ENCODE assay signal across 10 cellular contexts in genomic region chr7:131076711-131077170, GRCh38.
DNase-seq lines count a peak whose midpoint lies in the region; ATAC-seq and TF ChIP-seq lines count a peak whose summit lies in the region.
"Had no signal": no experiment of that assay in that cellular context is flagged by ENCODE, and none has a peak within 500 bp of the region (broad histone marks: within the 10 kb centered on the region; RNA-seq: fewer than 3 reads in every experiment).

No MANE protein-coding gene starts in this region.

- H3F3A ChIP-seq in SK-N-SH (replicated peaks; ENCODE audit: insufficient read depth) = peaks cover 42% of the 10 kb centered on the region

- intact Hi-C loops in prostate gland (cut with DNase I) = no loop called here

- TF ChIP-seq RAD21 in SK-N-SH (IDR thresholded peaks at IDR 0.05; ENCODE audit: low read length) = no peak

- H3K9ac ChIP-seq in SK-N-SH = peak overlapping the region; percentile 17; the same call in 1 of the 2 replicates
- H3K9ac ChIP-seq in fibroblast of lung (ENCODE audit: insufficient read depth, low read length) = peak overlapping the region; percentile 42

- H3K4me1 ChIP-seq in SK-N-SH (ENCODE audit: control insufficient read depth in 1 of 2, insufficient read depth in 2 of 2, low read depth in 1 of 2, low read length in 1 of 2) = peaks cover 12 to 27% of the 10 kb centered on the region in 2 experiments
- H3K4me1 ChIP-seq in fibroblast of lung (ENCODE audit: control insufficient read depth, extremely low read depth, insufficient read depth, low read length) = peaks cover 12% of the 10 kb centered on the region
- no peaks in the 10 kb centered on the region for H3K4me1 ChIP-seq in prostate gland (replicated peaks)

- H3K4me2 ChIP-seq in SK-N-SH = peak overlapping the region; percentile 59
- H3K4me2 ChIP-seq in fibroblast of lung (ENCODE audit: extremely low read depth, insufficient read depth, low read length) = peak overlapping the region; percentile 46

- H3K79me2 ChIP-seq in SK-N-SH (ENCODE audit: insufficient read depth) (peaks cover 82% of the 10 kb centered on the region), fibroblast of lung (ENCODE audit: control insufficient read depth, insufficient read depth, low read length) (peaks cover 70% of the 10 kb centered on the region)

- no peaks in the 10 kb centered on the region for H3K9me3 ChIP-seq in SK-N-SH
- no peaks in the 10 kb centered on the region for H3K9me3 ChIP-seq in fibroblast of lung (ENCODE audit: control insufficient read depth, insufficient read depth, low read depth, low read length)
- H3K9me3 ChIP-seq in prostate gland = no peaks in the 10 kb centered on the region
- H3K9me3 ChIP-seq: right atrium auricular region had no signal

- 73% methylated on average over 4 of the region's 4 CpGs for WGBS in SK-N-SH (ENCODE audit: low lambda C conversion rate)
- WGBS in prostate gland = 21% methylated on average over 4 of the region's 4 CpGs

- TF ChIP-seq EP300 in SK-N-SH (IDR thresholded peaks at IDR 0.05; ENCODE audit: borderline replicate concordance in 1 of 2, low read depth in 1 of 2, low read length in 1 of 2) = no peak

- H3K27me3 ChIP-seq in SK-N-SH (ENCODE audit: insufficient read depth) (no peaks in the 10 kb centered on the region), fibroblast of lung (ENCODE audit: control insufficient read depth, insufficient read depth, low read length) (no peaks in the 10 kb centered on the region), prostate gland (replicated peaks; ENCODE audit: insufficient read depth) (no peaks in the 10 kb centered on the region)
- H3K27me3 ChIP-seq: right atrium auricular region had no signal

- no peak overlapping the region for H2AFZ ChIP-seq in SK-N-SH (ENCODE audit: low read depth)
- H2AFZ ChIP-seq in fibroblast of lung (ENCODE audit: low read length) = no peak overlapping the region

- TF ChIP-seq POLR2A in prostate gland (IDR thresholded peaks at IDR 0.05) = no peak

- POLR2A ChIA-PET in SK-N-SH (lab: Yijun Ruan, JAX) = no interaction called here

- CTCF ChIA-PET in SK-N-SH (lab: Yijun Ruan, JAX) = interaction anchor here (0.7 to 1.4 kb wide), 4 partner anchors 11 to 180 kb away, joined by 3 to 5 read pairs (median 3); no protein-coding TSS in a partner anchor

- ATAC-seq in GM19328 (IDR thresholded peaks at IDR 0.05; ENCODE audit: unreplicated experiment) = no peak
- no peak for ATAC-seq in HG02970 (IDR thresholded peaks at IDR 0.05; ENCODE audit: low FRiP score, unreplicated experiment)

- H4K20me1 ChIP-seq in SK-N-SH (ENCODE audit: insufficient read depth) (peaks cover 7% of the 10 kb centered on the region; the same call in 1 of the 2 replicates), fibroblast of lung (ENCODE audit: control insufficient read depth, extremely low read depth, insufficient read depth, low read length) (no peaks in the 10 kb centered on the region)

- TF ChIP-seq CTCF in SK-N-SH (IDR thresholded peaks at IDR 0.05) (no peak), fibroblast of lung (conservative IDR thresholded peaks at IDR 0.05 in 1 of 2, IDR thresholded peaks at IDR 0.05 in 1 of 2; ENCODE audit: low read depth in 1 of 2, low read length in 2 of 2) (no peak), prostate gland (IDR thresholded peaks at IDR 0.05) (no peak)

- peak; percentile 53 for DNase-seq in EL
- DNase-seq in SK-N-SH = no peak
- peak; percentile 27 to 65 for DNase-seq in fibroblast of lung (ENCODE audit: low read depth in 2 of 2)
- DNase-seq in prostate gland (ENCODE audit: low spot score) = peak; percentile 20
- DNase-seq in AML-193 (lab: John Stamatoyannopoulos, UW) = no peak
- no peak for DNase-seq in NCI-H345 treated with DMSO at 0.1 percent for 48 hours (lab: John Stamatoyannopoulos, UW; ENCODE audit: unreplicated experiment)
- DNase-seq: NCI-H2171 had no signal

- no peaks in the 10 kb centered on the region for H3K9me2 ChIP-seq in SK-N-SH

- H3K27ac ChIP-seq in SK-N-SH (ENCODE audit: low read depth in 2 of 2, low read length in 1 of 2) = peak overlapping the region; percentile 54 to 82
- H3K27ac ChIP-seq in fibroblast of lung (ENCODE audit: insufficient read depth, low read length) = peak overlapping the region; percentile 72
- peak overlapping the region; percentile 25 to 41 for H3K27ac ChIP-seq in prostate gland
- H3K27ac ChIP-seq: right atrium auricular region had no signal

- H3K4me3 ChIP-seq in SK-N-SH (ENCODE audit: low read depth in 2 of 2, low read length in 1 of 2) (no peak overlapping the region), fibroblast of lung (replicated peaks in 1 of 4; ENCODE audit: control extremely low read depth in 1 of 4, insufficient read depth in 1 of 4, low read depth in 3 of 4, low read length in 4 of 4) (peak overlapping the region in 2 of 4 experiments; percentile 4 to 7), prostate gland (no peak overlapping the region)
- H3K4me3 ChIP-seq: right atrium auricular region had no signal

- H3K36me3 ChIP-seq in SK-N-SH (replicated peaks in 1 of 2; ENCODE audit: control insufficient read depth in 1 of 2, insufficient read depth in 2 of 2, low read length in 1 of 2) = peaks cover 0 to 27% of the 10 kb centered on the region in 2 experiments
- H3K36me3 ChIP-seq in fibroblast of lung (ENCODE audit: control insufficient read depth, insufficient read depth, low read length) = peaks cover 2% of the 10 kb centered on the region
- H3K36me3 ChIP-seq in prostate gland = no peaks in the 10 kb centered on the region

TF ChIP-seq in SK-N-SH, 30 proteins besides CTCF, POLR2A, EP300 and RAD21:
- TF ChIP-seq MEF2A (IDR thresholded peaks at IDR 0.05; ENCODE audit: borderline replicate concordance, low read depth) = no peak
- 0 out of 2 replicates have a peak, but pooled peaks have one; percentile 14 for TF ChIP-seq PBX3 (IDR thresholded peaks at IDR 0.05)
- TF ChIP-seq JUND (IDR thresholded peaks at IDR 0.05) = 0 out of 2 replicates have a peak, but pooled peaks have one; percentile 8

Comparison
In these comparisons a context has a peak if more than half of its experiments do, and no peak if none do; other contexts are left out.
1. DNase-seq: peak in EL (single experiment), fibroblast of lung (2 of 2) and prostate gland (single experiment); none in SK-N-SH (single experiment), AML-193 (0 of 2) and NCI-H345 treated with DMSO at 0.1 percent for 48 hours (single experiment).
2. Peak in every context shown above with its lines, with median percentiles within 50 percentile points of each other: H3K27ac ChIP-seq.